In the genomic region with DNA sequence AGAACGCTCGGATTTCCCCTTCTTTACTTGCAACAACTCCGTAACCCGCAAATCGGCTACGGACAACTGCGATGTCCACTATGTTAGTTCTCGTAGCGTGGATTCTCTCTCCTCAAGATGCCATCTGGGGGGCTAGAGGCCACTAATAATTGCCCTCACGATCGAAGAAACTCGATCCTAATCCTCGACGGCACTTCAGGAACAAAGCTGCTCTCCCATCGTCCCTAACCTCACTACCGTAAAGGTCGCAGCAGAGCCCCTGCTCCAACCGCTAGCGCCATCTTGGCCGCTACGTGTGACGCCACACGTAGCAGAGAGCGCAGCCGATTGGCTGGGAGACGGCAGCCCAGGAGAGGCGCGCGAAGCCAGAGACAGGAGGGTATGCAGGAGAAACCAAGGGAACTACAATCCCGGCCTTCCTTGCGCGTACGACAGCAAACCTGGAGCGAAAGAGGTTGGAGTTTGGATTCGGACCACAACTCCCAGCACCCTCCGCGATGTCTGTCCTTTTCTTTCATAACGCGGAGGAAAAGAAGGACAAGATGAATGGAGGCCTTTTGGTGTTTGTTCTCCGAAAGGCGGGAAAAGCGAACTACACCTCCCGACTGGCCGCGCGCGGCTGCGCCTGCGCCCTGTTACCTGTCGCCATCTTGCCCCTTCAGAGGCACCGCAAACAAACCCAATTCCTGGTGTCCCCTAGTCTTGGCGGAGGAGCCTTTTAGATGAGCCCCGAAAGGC, we compare ENCODE assay signal across 8 cellular contexts. TPM values are rescaled to one million over a fixed set of nuclear protein-coding genes. Genes with fewer than 3 reads are reported as not detected.
DNase-seq lines count a peak whose midpoint lies in the region; ATAC-seq and TF ChIP-seq lines count a peak whose summit lies in the region.

A gene with protein sequence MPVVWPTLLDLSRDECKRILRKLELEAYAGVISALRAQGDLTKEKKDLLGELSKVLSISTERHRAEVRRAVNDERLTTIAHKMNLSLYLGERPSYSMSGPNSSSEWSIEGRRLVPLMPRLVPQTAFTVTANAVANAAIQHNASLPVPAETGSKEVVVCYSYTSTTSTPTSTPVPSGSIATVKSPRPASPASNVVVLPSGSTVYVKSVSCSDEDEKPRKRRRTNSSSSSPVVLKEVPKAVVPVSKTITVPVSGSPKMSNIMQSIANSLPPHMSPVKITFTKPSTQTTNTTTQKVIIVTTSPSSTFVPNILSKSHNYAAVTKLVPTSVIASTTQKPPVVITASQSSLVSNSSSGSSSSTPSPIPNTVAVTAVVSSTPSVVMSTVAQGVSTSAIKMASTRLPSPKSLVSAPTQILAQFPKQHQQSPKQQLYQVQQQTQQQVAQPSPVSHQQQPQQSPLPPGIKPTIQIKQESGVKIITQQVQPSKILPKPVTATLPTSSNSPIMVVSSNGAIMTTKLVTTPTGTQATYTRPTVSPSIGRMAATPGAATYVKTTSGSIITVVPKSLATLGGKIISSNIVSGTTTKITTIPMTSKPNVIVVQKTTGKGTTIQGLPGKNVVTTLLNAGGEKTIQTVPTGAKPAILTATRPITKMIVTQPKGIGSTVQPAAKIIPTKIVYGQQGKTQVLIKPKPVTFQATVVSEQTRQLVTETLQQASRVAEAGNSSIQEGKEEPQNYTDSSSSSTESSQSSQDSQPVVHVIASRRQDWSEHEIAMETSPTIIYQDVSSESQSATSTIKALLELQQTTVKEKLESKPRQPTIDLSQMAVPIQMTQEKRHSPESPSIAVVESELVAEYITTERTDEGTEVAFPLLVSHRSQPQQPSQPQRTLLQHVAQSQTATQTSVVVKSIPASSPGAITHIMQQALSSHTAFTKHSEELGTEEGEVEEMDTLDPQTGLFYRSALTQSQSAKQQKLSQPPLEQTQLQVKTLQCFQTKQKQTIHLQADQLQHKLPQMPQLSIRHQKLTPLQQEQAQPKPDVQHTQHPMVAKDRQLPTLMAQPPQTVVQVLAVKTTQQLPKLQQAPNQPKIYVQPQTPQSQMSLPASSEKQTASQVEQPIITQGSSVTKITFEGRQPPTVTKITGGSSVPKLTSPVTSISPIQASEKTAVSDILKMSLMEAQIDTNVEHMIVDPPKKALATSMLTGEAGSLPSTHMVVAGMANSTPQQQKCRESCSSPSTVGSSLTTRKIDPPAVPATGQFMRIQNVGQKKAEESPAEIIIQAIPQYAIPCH (N-terminal part only) (plus strand): TSS at position 635 of the 738 bp plus-strand sequence. CDS start 1,921 bp downstream, outside the sequence.

- H3K79me2 ChIP-seq in fibroblast of lung (ENCODE audit: control insufficient read depth, insufficient read depth, low read length): peaks cover 20% of the 10 kb centered on the region

- H3K4me3 ChIP-seq in RWPE2 (ENCODE audit: severe bottlenecking): peak within 1 kb of the TSS; percentile 81
- H3K4me3 ChIP-seq in fibroblast of lung (replicated peaks in 1 of 4; ENCODE audit: control extremely low read depth in 1 of 4, insufficient read depth in 1 of 4, low read depth in 3 of 4, low read length in 4 of 4): peak within 1 kb of the TSS; percentile 80 to 97 (median 92)
- peak within 1 kb of the TSS; percentile 95 for H3K4me3 ChIP-seq in naive thymus-derived CD4-positive, alpha-beta T cell (ENCODE audit: low read length)

- H2AFZ ChIP-seq in fibroblast of lung (ENCODE audit: low read length): peak within 1 kb of the TSS; percentile 87

- H3K9ac ChIP-seq in fibroblast of lung (ENCODE audit: insufficient read depth, low read length): peak within 1 kb of the TSS; percentile 93

- no peaks in the 10 kb centered on the region for H3K27me3 Mint-ChIP-seq in activated T-helper 2 cell treated with anti-CD3 and anti-CD28 coated beads, Interferon-gamma antibody, Interleukin-2, Interleukin-4, amounts not matched to agents 10 μg/mL and 5 μg/mL and 100 μg/mL, durations not matched to agents 14 hours and 24 hours and 36 hours (ENCODE audit: low read depth)
- H3K27me3 Mint-ChIP-seq in naive thymus-derived CD4-positive, alpha-beta T cell: no peaks in the 10 kb centered on the region
- no peaks in the 10 kb centered on the region for H3K27me3 Mint-ChIP-seq in stimulated activated naive B cell treated with anti-CD40 and anti-IgM and Interleukin-4, amounts not matched to agents 10 μg/mL and 1 μg/mL and 100 μg/mL, for 72 hours

- CTCF ChIA-PET in naive thymus-derived CD4-positive, alpha-beta T cell (lab: Charles Lee): no interaction called here

- no peaks in the 10 kb centered on the region for H3K9me3 Mint-ChIP-seq in activated T-helper 2 cell treated with anti-CD3 and anti-CD28 coated beads, Interferon-gamma antibody, Interleukin-2, Interleukin-4, amounts not matched to agents 10 μg/mL and 5 μg/mL and 100 μg/mL, durations not matched to agents 14 hours and 24 hours and 36 hours
- H3K9me3 Mint-ChIP-seq in naive thymus-derived CD4-positive, alpha-beta T cell: no peaks in the 10 kb centered on the region
- H3K9me3 Mint-ChIP-seq in stimulated activated naive B cell treated with anti-CD40 and anti-IgM and Interleukin-4, amounts not matched to agents 10 μg/mL and 1 μg/mL and 100 μg/mL, for 72 hours: no peaks in the 10 kb centered on the region

- peak within 1 kb of the TSS; percentile 97 for H3K27ac Mint-ChIP-seq in activated T-helper 2 cell treated with anti-CD3 and anti-CD28 coated beads, Interferon-gamma antibody, Interleukin-2, Interleukin-4, amounts not matched to agents 10 μg/mL and 5 μg/mL and 100 μg/mL, durations not matched to agents 14 hours and 24 hours and 36 hours
- H3K27ac Mint-ChIP-seq in naive thymus-derived CD4-positive, alpha-beta T cell: peak within 1 kb of the TSS; percentile 91 to 98 (median 97)
- peak within 1 kb of the TSS; percentile 97 for H3K27ac Mint-ChIP-seq in stimulated activated naive B cell treated with anti-CD40 and anti-IgM and Interleukin-4, amounts not matched to agents 10 μg/mL and 1 μg/mL and 100 μg/mL, for 72 hours

- H3K27me3 ChIP-seq in RWPE2 (ENCODE audit: insufficient read depth, poor library complexity, severe bottlenecking) (no peaks in the 10 kb centered on the region), fibroblast of lung (ENCODE audit: control insufficient read depth, insufficient read depth, low read length) (no peaks in the 10 kb centered on the region)
- no peaks in the 10 kb centered on the region for H3K27me3 ChIP-seq in naive thymus-derived CD4-positive, alpha-beta T cell (ENCODE audit: control insufficient read depth in 2 of 2, insufficient read depth in 2 of 2, low read length in 2 of 2)

- H4K20me1 ChIP-seq in fibroblast of lung (ENCODE audit: control insufficient read depth, extremely low read depth, insufficient read depth, low read length): no peaks in the 10 kb centered on the region

- H3K36me3 ChIP-seq in RWPE2 (ENCODE audit: low read depth) (peaks cover 28% of the 10 kb centered on the region), fibroblast of lung (ENCODE audit: control insufficient read depth, insufficient read depth, low read length) (peaks cover 2% of the 10 kb centered on the region)
- peaks cover 0 to 8% (median 6%) of the 10 kb centered on the region in 3 experiments for H3K36me3 ChIP-seq in naive thymus-derived CD4-positive, alpha-beta T cell (ENCODE audit: control insufficient read depth in 2 of 3, insufficient read depth in 3 of 3, low read length in 3 of 3)

- peak within 1 kb of the TSS; percentile 95 for H3K4me2 ChIP-seq in fibroblast of lung (ENCODE audit: extremely low read depth, insufficient read depth, low read length)

- peak within 1 kb of the TSS; percentile 95 for H3K4me3 Mint-ChIP-seq in activated T-helper 2 cell treated with anti-CD3 and anti-CD28 coated beads, Interferon-gamma antibody, Interleukin-2, Interleukin-4, amounts not matched to agents 10 μg/mL and 5 μg/mL and 100 μg/mL, durations not matched to agents 14 hours and 24 hours and 36 hours (ENCODE audit: low read depth)
- H3K4me3 Mint-ChIP-seq in naive thymus-derived CD4-positive, alpha-beta T cell: peak within 1 kb of the TSS; percentile 91 to 99 (median 96)
- peak within 1 kb of the TSS; percentile 95 to 99 for H3K4me3 Mint-ChIP-seq in stimulated activated naive B cell treated with anti-CD40 and anti-IgM and Interleukin-4, amounts not matched to agents 10 μg/mL and 1 μg/mL and 100 μg/mL, for 72 hours

- POLR2A ChIA-PET in naive thymus-derived CD4-positive, alpha-beta T cell (lab: Charles Lee): interaction anchor here (1.5 to 2.4 kb wide), 2 partner anchors 10 to 62 kb away, joined by 7 to 8 read pairs; a partner anchor contains a TSS

- H3K4me1 Mint-ChIP-seq in activated T-helper 2 cell treated with anti-CD3 and anti-CD28 coated beads, Interferon-gamma antibody, Interleukin-2, Interleukin-4, amounts not matched to agents 10 μg/mL and 5 μg/mL and 100 μg/mL, durations not matched to agents 14 hours and 24 hours and 36 hours (ENCODE audit: low read depth): peaks cover 24% of the 10 kb centered on the region
- peaks cover 29 to 58% (median 44%) of the 10 kb centered on the region in 7 donors for H3K4me1 Mint-ChIP-seq in naive thymus-derived CD4-positive, alpha-beta T cell
- H3K4me1 Mint-ChIP-seq in stimulated activated naive B cell treated with anti-CD40 and anti-IgM and Interleukin-4, amounts not matched to agents 10 μg/mL and 1 μg/mL and 100 μg/mL, for 72 hours: peaks cover 9 to 36% of the 10 kb centered on the region in 2 donors

- H3K27ac ChIP-seq in RWPE2 (ENCODE audit: poor library complexity, severe bottlenecking) (peak within 1 kb of the TSS; percentile 63), fibroblast of lung (ENCODE audit: insufficient read depth, low read length) (peak within 1 kb of the TSS; percentile 94)
- H3K27ac ChIP-seq in naive thymus-derived CD4-positive, alpha-beta T cell (ENCODE audit: low read depth, low read length): peak within 1 kb of the TSS; percentile 92

- TF ChIP-seq CTCF in RWPE2 (IDR thresholded peaks at IDR 0.05; ENCODE audit: poor library complexity, severe bottlenecking): no peak
- TF ChIP-seq CTCF in fibroblast of lung (conservative IDR thresholded peaks at IDR 0.05 in 1 of 2, IDR thresholded peaks at IDR 0.05 in 1 of 2; ENCODE audit: low read depth in 1 of 2, low read length in 2 of 2): no peak

- DNase-seq in EH (ENCODE audit: low read depth): peak; percentile 100
- peak; percentile 99 for DNase-seq in H4 (ENCODE audit: low spot score)
- DNase-seq in LoVo (ENCODE audit: low spot score): peak; percentile 98
- peak; percentile 97 for DNase-seq in RWPE2 (ENCODE audit: low spot score)
- DNase-seq in activated T-helper 2 cell treated with anti-CD3 and anti-CD28 coated beads, Interferon-gamma antibody, Interleukin-2, Interleukin-4, amounts not matched to agents 10 μg/mL and 5 μg/mL and 100 μg/mL, durations not matched to agents 14 hours and 24 hours and 36 hours (ENCODE audit: low spot score): peak; percentile 93
- peak; percentile 100 for DNase-seq in fibroblast of lung (ENCODE audit: low read depth in 2 of 2)
- DNase-seq in naive thymus-derived CD4-positive, alpha-beta T cell: peak; percentile 73 to 95 (median 92)
- peak; percentile 93 for DNase-seq in stimulated activated naive B cell treated with anti-CD40 and anti-IgM and Interleukin-4, amounts not matched to agents 10 μg/mL and 1 μg/mL and 100 μg/mL, for 72 hours

- H3K4me1 ChIP-seq in RWPE2 (ENCODE audit: insufficient read depth, poor library complexity, severe bottlenecking): peaks cover 3% of the 10 kb centered on the region
- H3K4me1 ChIP-seq in fibroblast of lung (ENCODE audit: control insufficient read depth, extremely low read depth, insufficient read depth, low read length): no peaks in the 10 kb centered on the region
- peaks cover 12 to 19% of the 10 kb centered on the region in 2 donors for H3K4me1 ChIP-seq in naive thymus-derived CD4-positive, alpha-beta T cell (ENCODE audit: control insufficient read depth in 2 of 2, insufficient read depth in 2 of 2, low read length in 2 of 2)

- H3K9me3 ChIP-seq in RWPE2 (ENCODE audit: severe bottlenecking): no peaks in the 10 kb centered on the region
- no peaks in the 10 kb centered on the region for H3K9me3 ChIP-seq in fibroblast of lung (ENCODE audit: control insufficient read depth, insufficient read depth, low read depth, low read length)
- H3K9me3 ChIP-seq in naive thymus-derived CD4-positive, alpha-beta T cell (ENCODE audit: control insufficient read depth in 2 of 3, low read length in 3 of 3): no peaks in the 10 kb centered on the region

- intact Hi-C loops in activated T-helper 2 cell treated with anti-CD3 and anti-CD28 coated beads, Interferon-gamma antibody, Interleukin-2, Interleukin-4, amounts not matched to agents 10 μg/mL and 5 μg/mL and 100 μg/mL, durations not matched to agents 14 hours and 24 hours and 36 hours (cut with micrococcal nuclease): loop anchor here (1.0 to 10.0 kb wide), 4 partner anchors 63 to 360 kb away; a partner anchor contains a TSS
- intact Hi-C loops in naive thymus-derived CD4-positive, alpha-beta T cell (cut with micrococcal nuclease): loop anchor here (1.0 to 10.0 kb wide), 14 partner anchors 63 to 1850 kb away; a partner anchor contains a TSS

- peaks cover 52% of the 10 kb centered on the region for H3K36me3 Mint-ChIP-seq in activated T-helper 2 cell treated with anti-CD3 and anti-CD28 coated beads, Interferon-gamma antibody, Interleukin-2, Interleukin-4, amounts not matched to agents 10 μg/mL and 5 μg/mL and 100 μg/mL, durations not matched to agents 14 hours and 24 hours and 36 hours (ENCODE audit: low read depth)
- H3K36me3 Mint-ChIP-seq in naive thymus-derived CD4-positive, alpha-beta T cell: peaks cover 0 to 13% (median 7%) of the 10 kb centered on the region in 5 donors
- H3K36me3 Mint-ChIP-seq in stimulated activated naive B cell treated with anti-CD40 and anti-IgM and Interleukin-4, amounts not matched to agents 10 μg/mL and 1 μg/mL and 100 μg/mL, for 72 hours: peaks cover 9 to 19% of the 10 kb centered on the region in 2 donors

- peak; percentile 95 for ATAC-seq in RWPE2 (ENCODE audit: low read depth)
- peak; percentile 96 for ATAC-seq in naive thymus-derived CD4-positive, alpha-beta T cell
- peak; percentile 94 to 96 for ATAC-seq in stimulated activated naive B cell treated with anti-CD40 and anti-IgM and Interleukin-4, amounts not matched to agents 10 μg/mL and 1 μg/mL and 100 μg/mL, for 72 hours (replicated peaks)

RNA-seq across cellular contexts. Expression of the gene that starts here (rescaled TPM):
- 20.4 and 44.2 TPM in 2 replicates for total RNA-seq in H4 (2014; rRNA removed; shearing (Covaris generic))
- total RNA-seq in activated T-helper 2 cell treated with anti-CD3 and anti-CD28 coated beads, Interferon-gamma antibody, Interleukin-2, Interleukin-4, amounts not matched to agents 10 μg/mL and 5 μg/mL and 100 μg/mL, durations not matched to agents 14 hours and 24 hours and 36 hours: 31.5 and 32.0 TPM in 2 replicates
- 11.6 and 11.9 TPM in 2 replicates for total RNA-seq in fibroblast of lung
- 14.2 and 15.2 TPM in 2 replicates for polyA plus RNA-seq in fibroblast of lung
- polyA plus RNA-seq in fibroblast of lung (2012): 7.0 and 8.3 TPM in 2 replicates
- polyA minus RNA-seq in fibroblast of lung (ENCODE audit: low replicate concordance): 9.1 and 24.6 TPM in 2 replicates
- 10 to 100 TPM; 35.5 to 49.0 (median 40.0) TPM for total RNA-seq in naive thymus-derived CD4-positive, alpha-beta T cell
- 10 to 100 TPM; 25.9 to 27.2 TPM for polyA plus RNA-seq in naive thymus-derived CD4-positive, alpha-beta T cell

Comparison
In these comparisons a context has a peak if more than half of its experiments do, and no peak if none do; other contexts are left out.
1. Peak in every context shown above with its lines: DNase-seq, ATAC-seq, H3K4me3 ChIP-seq and H3K27ac ChIP-seq.